In genomic region chr4:8780086-8780485, GRCh38 we compare ENCODE assay signal across 9 cellular contexts.
"Had no signal": no experiment of that assay in that cellular context is flagged by ENCODE, and none has a peak within 500 bp of the region (broad histone marks: within the 10 kb centered on the region; RNA-seq: fewer than 3 reads in every experiment).

No MANE protein-coding gene starts in this region.

- H2AFZ ChIP-seq: GM23248 had no signal

- H3K36me3 ChIP-seq: HAP-1 had no signal

- DNase-seq: GM23248, GOT3, IMR-90, KG1 had no signal

- H3K4me1 ChIP-seq: HAP-1 had no signal

- ATAC-seq: HCT116, K562 had no signal

- H3K9me3 ChIP-seq: HAP-1 had no signal

- H3K4me3 ChIP-seq: GM23248, HAP-1, K562 had no signal

- H3K27ac ChIP-seq: GM23248 had no signal

- FAIRE-seq: H54, HTR-8/SVneo, K562 had no signal

- H3K9ac ChIP-seq: GM23248 had no signal
